1 cellular context compared by ENCODE assay signal in genomic region chr22:19105456-19105855, GRCh38.
TF ChIP-seq lines count a peak whose summit lies in the region.

No MANE protein-coding gene starts in this region.

TF ChIP-seq in GM23338, 12 proteins besides CTCF, POLR2A, EP300 and RAD21 (continued from another document):
- TF ChIP-seq NANOG (IDR thresholded peaks at IDR 0.05; ENCODE audit: borderline replicate concordance): no peak
TF ChIP-seq in GM23338: peak in this region for 0.
